28 cellular contexts compared by ENCODE assay signal in genomic region chr16:9481749-9482148, GRCh38.
"Had no signal": no experiment of that assay in that cellular context is flagged by ENCODE, and none has a peak within 500 bp of the region (broad histone marks: within the 10 kb centered on the region; RNA-seq: fewer than 3 reads in every experiment).

No MANE protein-coding gene starts in this region.

- H3K27ac ChIP-seq: adrenal gland, body of pancreas, esophagus squamous epithelium, gastroesophageal sphincter, heart right ventricle had no signal

- H3K4me1 Mint-ChIP-seq: activated naive CD4-positive, alpha-beta T cell treated with anti-CD3 and anti-CD28 coated beads, Interleukin-2, amount 50 U/mL, for 24 hours; activated naive CD8-positive, alpha-beta T cell treated with anti-CD3 and anti-CD28 coated beads for 36 hours; activated naive CD8-positive, alpha-beta T cell treated with anti-CD3 and anti-CD28 coated beads, Interleukin-2, amount 50 U/mL, for 24 hours; activated T-helper 17 cell treated with anti-CD3 and anti-CD28 coated beads, Interleukin-2, amount 50 U/mL, for 72 hours had no signal

- H3K4me1 ChIP-seq: adrenal gland, body of pancreas, esophagus squamous epithelium, gastroesophageal sphincter, heart right ventricle had no signal

- DNase-seq: activated CD4-positive, alpha-beta T cell treated with anti-CD3 and anti-CD28 coated beads for 1 hour; activated CD4-positive, alpha-beta T cell treated with anti-CD3 and anti-CD28 coated beads for 48 hours; activated CD4-positive, alpha-beta T cell treated with anti-CD3 and anti-CD28 coated beads, Interleukin-2, amount 50 U/mL, for 1 hour; activated CD4-positive, alpha-beta T cell treated with anti-CD3 and anti-CD28 coated beads, Interleukin-2, amount 50 U/mL, for 48 hours; activated CD8-positive, alpha-beta memory T cell treated with anti-CD3 and anti-CD28 coated beads for 24 hours; activated CD8-positive, alpha-beta T cell treated with anti-CD3 and anti-CD28 coated beads for 36 hours; activated effector memory CD4-positive, alpha-beta T cell treated with Interleukin-2 at 50 U/mL for 16 hours; activated gamma-delta T cell treated with Interleukin-2 at 50 U/mL for 16 hours; activated naive CD4-positive, alpha-beta T cell treated with Interleukin-2 at 50 U/mL for 16 hours; activated naive CD8-positive, alpha-beta T cell treated with anti-CD3 and anti-CD28 coated beads for 36 hours; activated naive CD8-positive, alpha-beta T cell treated with anti-CD3 and anti-CD28 coated beads, Interleukin-2, amount 50 U/mL, for 24 hours; activated T-cell treated with anti-CD3 and anti-CD28 coated beads, Interleukin-2, amount 50 U/mL, for 4 hours; adrenal gland; aorta; body of pancreas; cortex of kidney; dermis blood vessel endothelial cell; effector CD4-positive, alpha-beta T cell; effector memory CD8-positive, alpha-beta T cell; erythroblast; esophagus squamous epithelium; foreskin melanocyte; heart right ventricle had no signal

- H3K4me3 Mint-ChIP-seq: activated CD8-positive, alpha-beta T cell treated with anti-CD3 and anti-CD28 coated beads for 36 hours; activated naive CD4-positive, alpha-beta T cell treated with anti-CD3 and anti-CD28 coated beads, Interleukin-2, amount 50 U/mL, for 24 hours; activated naive CD8-positive, alpha-beta T cell treated with anti-CD3 and anti-CD28 coated beads for 36 hours; activated naive CD8-positive, alpha-beta T cell treated with anti-CD3 and anti-CD28 coated beads, Interleukin-2, amount 50 U/mL, for 24 hours; activated T-cell treated with anti-CD3 and anti-CD28 coated beads, Interleukin-2, amount 50 U/mL, for 4 hours; activated T-helper 17 cell treated with anti-CD3 and anti-CD28 coated beads, Interleukin-2, amount 50 U/mL, for 72 hours; effector memory CD8-positive, alpha-beta T cell; WTC11 had no signal

- H3K36me3 ChIP-seq: adrenal gland, esophagus squamous epithelium, gastroesophageal sphincter, heart right ventricle had no signal

- H3K9me3 Mint-ChIP-seq: activated CD8-positive, alpha-beta T cell treated with anti-CD3 and anti-CD28 coated beads for 36 hours; activated naive CD4-positive, alpha-beta T cell treated with anti-CD3 and anti-CD28 coated beads, Interleukin-2, amount 50 U/mL, for 24 hours; activated naive CD8-positive, alpha-beta T cell treated with anti-CD3 and anti-CD28 coated beads for 36 hours; activated naive CD8-positive, alpha-beta T cell treated with anti-CD3 and anti-CD28 coated beads, Interleukin-2, amount 50 U/mL, for 24 hours; activated T-helper 17 cell treated with anti-CD3 and anti-CD28 coated beads, Interleukin-2, amount 50 U/mL, for 72 hours; effector memory CD8-positive, alpha-beta T cell; WTC11 had no signal

- ATAC-seq: activated CD8-positive, alpha-beta T cell treated with anti-CD3 and anti-CD28 coated beads for 36 hours; activated naive CD8-positive, alpha-beta T cell treated with anti-CD3 and anti-CD28 coated beads, Interleukin-2, amount 50 U/mL, for 24 hours; activated T-cell treated with anti-CD3 and anti-CD28 coated beads, Interleukin-2, amount 50 U/mL, for 4 hours; activated T-helper 17 cell treated with anti-CD3 and anti-CD28 coated beads, Interleukin-2, amount 50 U/mL, for 72 hours; body of pancreas; effector memory CD8-positive, alpha-beta T cell; gastroesophageal sphincter; heart right ventricle; WTC11 had no signal

- H3K36me3 Mint-ChIP-seq: activated naive CD4-positive, alpha-beta T cell treated with anti-CD3 and anti-CD28 coated beads, Interleukin-2, amount 50 U/mL, for 24 hours; activated naive CD8-positive, alpha-beta T cell treated with anti-CD3 and anti-CD28 coated beads for 36 hours; WTC11 had no signal

- H3K27ac Mint-ChIP-seq: activated CD8-positive, alpha-beta T cell treated with anti-CD3 and anti-CD28 coated beads for 36 hours; activated naive CD4-positive, alpha-beta T cell treated with anti-CD3 and anti-CD28 coated beads, Interleukin-2, amount 50 U/mL, for 24 hours; activated naive CD8-positive, alpha-beta T cell treated with anti-CD3 and anti-CD28 coated beads for 36 hours; activated naive CD8-positive, alpha-beta T cell treated with anti-CD3 and anti-CD28 coated beads, Interleukin-2, amount 50 U/mL, for 24 hours; activated T-helper 17 cell treated with anti-CD3 and anti-CD28 coated beads, Interleukin-2, amount 50 U/mL, for 72 hours; effector memory CD8-positive, alpha-beta T cell; WTC11 had no signal

- H3K9me3 ChIP-seq: adrenal gland, body of pancreas, esophagus squamous epithelium, gastroesophageal sphincter, heart right ventricle had no signal

- H3K4me3 ChIP-seq: adrenal gland, body of pancreas, esophagus squamous epithelium, gastroesophageal sphincter, heart right ventricle had no signal

- H3K27me3 Mint-ChIP-seq: activated CD8-positive, alpha-beta T cell treated with anti-CD3 and anti-CD28 coated beads for 36 hours; activated naive CD4-positive, alpha-beta T cell treated with anti-CD3 and anti-CD28 coated beads, Interleukin-2, amount 50 U/mL, for 24 hours; activated naive CD8-positive, alpha-beta T cell treated with anti-CD3 and anti-CD28 coated beads for 36 hours; activated T-helper 17 cell treated with anti-CD3 and anti-CD28 coated beads, Interleukin-2, amount 50 U/mL, for 72 hours; effector memory CD8-positive, alpha-beta T cell had no signal

- H3K27me3 ChIP-seq: adrenal gland, esophagus squamous epithelium, gastroesophageal sphincter had no signal

- FAIRE-seq: colon had no signal
